Comparison of ENCODE assay signal across 8 cellular contexts in the genomic region with DNA sequence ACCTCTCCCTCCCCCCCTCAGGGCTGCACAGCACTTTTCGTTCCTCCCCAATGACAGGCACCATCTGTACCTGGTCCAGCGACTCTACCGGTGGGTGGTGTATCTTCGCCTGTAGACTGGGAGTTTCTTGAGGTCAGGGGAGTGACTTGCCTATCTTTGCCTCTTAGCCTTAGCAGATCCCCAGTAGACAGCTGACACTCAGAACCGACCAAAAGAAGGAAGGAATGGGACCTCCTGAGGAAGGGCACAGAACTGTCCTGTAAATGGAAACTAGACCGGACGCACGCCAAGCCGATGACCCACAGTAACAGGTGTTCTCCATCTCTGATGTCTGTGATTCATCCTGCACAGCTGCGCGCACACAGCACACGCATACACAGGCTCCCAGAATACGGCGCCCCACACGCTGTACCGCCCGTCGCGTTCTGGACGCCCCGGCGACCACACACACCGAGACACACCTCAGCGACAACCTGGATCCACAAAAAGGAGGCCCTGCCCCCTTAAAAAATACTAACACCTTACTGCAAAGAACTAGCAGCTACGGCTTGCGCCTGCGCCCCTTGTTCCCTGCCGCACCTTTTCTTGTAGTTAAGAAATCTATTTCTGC. TPM values are rescaled to one million over a fixed set of nuclear protein-coding genes. Genes with fewer than 3 reads are reported as not detected.
DNase-seq lines count a peak whose midpoint lies in the region; ATAC-seq, FAIRE-seq and TF ChIP-seq lines count a peak whose summit lies in the region.

No MANE protein-coding gene starts in this region.

- no peak for FAIRE-seq in kidney (lab: Jason Lieb, UNC)

- intact Hi-C loops in MCF 10A (cut with micrococcal nuclease) (loop anchor here (5.0 kb wide), 2 partner anchors 56 to 71 kb away; no protein-coding TSS in a partner anchor), kidney (cut with DNase I) (no loop called here)

- H3K36me3 ChIP-seq in HUES6 (ENCODE audit: control insufficient read depth, insufficient read depth, low read length) (no peaks in the 10 kb centered on the region), kidney (ENCODE audit: control insufficient read depth in 1 of 2, insufficient read depth in 2 of 2, low read length in 2 of 2) (no peaks in the 10 kb centered on the region)

- CTCF ChIA-PET in MCF 10A (lab: Yijun Ruan, JAX): interaction anchor here (0.6 to 1.2 kb wide), 4 partner anchors 11 to 116 kb away, joined by 3 to 4 read pairs (median 3); no protein-coding TSS in a partner anchor

- ATAC-seq in GM21447 (IDR thresholded peaks at IDR 0.05; ENCODE audit: unreplicated experiment): peak; percentile 77

- TF ChIP-seq CTCF in MCF 10A (IDR thresholded peaks at IDR 0.05; ENCODE audit: unreplicated experiment): no peak
- TF ChIP-seq CTCF in kidney (IDR thresholded peaks at IDR 0.05; ENCODE audit: borderline replicate concordance, extremely low read depth, insufficient read depth): no peak

- H3K27me3 ChIP-seq in HUES6 (ENCODE audit: control insufficient read depth, insufficient read depth, low read length): peaks cover 32% of the 10 kb centered on the region

- peak overlapping the region; percentile 85 for H3K4me3 Mint-ChIP-seq in MCF 10A (ENCODE audit: unreplicated experiment)

- H3K27ac ChIP-seq in HUES6 (ENCODE audit: low read depth, low read length) (no peak overlapping the region), kidney (ENCODE audit: low read depth in 2 of 2, low read length in 2 of 2) (no peak overlapping the region)

- peak; percentile 33 for DNase-seq in EL
- DNase-seq in T follicular helper cell (ENCODE audit: low read depth): peak; percentile 31
- DNase-seq in MCF 10A (ENCODE audit: unreplicated experiment): peak; percentile 40
- peak; percentile 67 for DNase-seq in kidney
- peak; percentile 55 for DNase-seq in stimulated activated CD4-positive, alpha-beta T cell treated with anti-CD3 and anti-CD28 coated beads, Interleukin-1b, Interleukin-23, amount 100 ng/mL, for 48 hours
- no peak for DNase-seq in dedifferentiated amniotic fluid mesenchymal stem cell (ENCODE audit: extremely low spot score)

- no peaks in the 10 kb centered on the region for H3K4me1 Mint-ChIP-seq in MCF 10A (ENCODE audit: insufficient read depth, unreplicated experiment)

- H3K4me1 ChIP-seq in HUES6 (ENCODE audit: control insufficient read depth, insufficient read depth, low read length) (peaks cover 34% of the 10 kb centered on the region), kidney (ENCODE audit: control insufficient read depth in 1 of 2, insufficient read depth in 1 of 2, low read depth in 1 of 2, low read length in 2 of 2) (peaks cover 0 to 4% of the 10 kb centered on the region in 2 donors)

- H3K9ac ChIP-seq in HUES6 (ENCODE audit: low read length): peak overlapping the region; percentile 46
- peak overlapping the region; percentile 21 to 22 for H3K9ac ChIP-seq in kidney (ENCODE audit: low read length in 2 of 2)

- H3K36me3 Mint-ChIP-seq in MCF 10A (ENCODE audit: insufficient read depth, unreplicated experiment): no peaks in the 10 kb centered on the region

- H3K27ac Mint-ChIP-seq in MCF 10A (ENCODE audit: low read depth, unreplicated experiment): no peak overlapping the region

- POLR2A ChIA-PET in MCF 10A (lab: Yijun Ruan, JAX): interaction anchor here (0.6 to 1.6 kb wide), 4 partner anchors 9 to 241 kb away, joined by 3 to 10 read pairs (median 3); a partner anchor contains a TSS

- peaks cover 16% of the 10 kb centered on the region for H3K27me3 Mint-ChIP-seq in MCF 10A (ENCODE audit: insufficient read depth, unreplicated experiment)

- no peaks in the 10 kb centered on the region for H3K9me3 Mint-ChIP-seq in MCF 10A (ENCODE audit: unreplicated experiment)

- BruUV-seq in MCF 10A (replicated peaks; lab: Mats Ljungman, UMichigan): no TSS peak

- H3K4me3 ChIP-seq in HUES6 (ENCODE audit: low read depth, low read length) (peak overlapping the region; percentile 81), kidney (ENCODE audit: low read length in 2 of 2) (peak overlapping the region; percentile 58 to 66)

- H3K9me3 ChIP-seq in HUES6 (ENCODE audit: control insufficient read depth, insufficient read depth, low read depth, low read length) (peaks cover 6% of the 10 kb centered on the region), kidney (ENCODE audit: control insufficient read depth in 1 of 2, low read length in 2 of 2) (no peaks in the 10 kb centered on the region)

RNA-seq across cellular contexts. Expression of a gene that starts 0.7 kb away (rescaled TPM):
- total RNA-seq in MCF 10A (2022): 0.30 and 0.37 TPM in 2 replicates
- 5.2 TPM for total RNA-seq in kidney
- 2.6 TPM for polyA plus RNA-seq in kidney (ENCODE audit: insufficient read depth, low read depth, low replicate concordance)

RNA-seq across cellular contexts. Expression of a gene that starts 40.6 kb away (rescaled TPM):
- total RNA-seq in MCF 10A (2022) (41.6 and 60.8 TPM in 2 replicates), kidney (33.0 TPM)
- 12.2 TPM for polyA plus RNA-seq in kidney (ENCODE audit: insufficient read depth, low read depth, low replicate concordance)
